ENCODE assay signal across 1 cellular context in the genomic region with DNA sequence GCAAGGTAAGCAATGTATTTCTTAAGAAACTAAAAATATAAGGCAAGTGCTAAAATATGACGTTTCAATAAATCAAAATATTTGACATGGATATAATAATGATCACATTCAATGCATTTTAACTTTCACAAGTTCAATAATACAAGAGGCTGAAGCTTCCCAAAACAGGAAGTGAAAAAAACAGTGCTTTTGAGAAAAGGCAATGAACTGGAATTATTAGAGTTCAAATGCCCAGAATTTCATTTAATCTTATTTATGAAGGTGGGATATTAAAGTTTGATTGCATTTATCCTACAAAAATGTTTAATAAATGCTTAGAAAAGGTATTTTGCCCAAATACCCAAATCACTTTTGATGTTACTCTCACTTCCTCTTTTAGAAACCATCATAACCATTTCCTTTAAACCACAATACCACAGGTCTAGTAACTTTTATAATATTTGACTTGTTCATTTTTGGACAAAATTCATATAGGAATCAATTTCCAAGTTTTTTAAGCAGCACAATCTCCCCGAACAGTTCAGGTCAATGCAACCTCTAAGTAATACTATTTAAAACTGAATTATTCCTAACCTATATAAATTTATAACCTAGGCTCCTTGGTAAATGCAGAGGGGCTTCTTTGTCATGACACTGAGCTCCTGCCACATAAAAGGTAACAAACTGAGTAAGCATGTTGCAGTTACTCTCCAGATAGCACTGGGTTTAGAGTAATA.
TF ChIP-seq lines count a peak whose summit lies in the region.

No MANE protein-coding gene starts in this region.

TF ChIP-seq in K562, 482 proteins besides CTCF, POLR2A, EP300 and RAD21 (continued from another document and continues in another):
- TF ChIP-seq, protein P1, sequence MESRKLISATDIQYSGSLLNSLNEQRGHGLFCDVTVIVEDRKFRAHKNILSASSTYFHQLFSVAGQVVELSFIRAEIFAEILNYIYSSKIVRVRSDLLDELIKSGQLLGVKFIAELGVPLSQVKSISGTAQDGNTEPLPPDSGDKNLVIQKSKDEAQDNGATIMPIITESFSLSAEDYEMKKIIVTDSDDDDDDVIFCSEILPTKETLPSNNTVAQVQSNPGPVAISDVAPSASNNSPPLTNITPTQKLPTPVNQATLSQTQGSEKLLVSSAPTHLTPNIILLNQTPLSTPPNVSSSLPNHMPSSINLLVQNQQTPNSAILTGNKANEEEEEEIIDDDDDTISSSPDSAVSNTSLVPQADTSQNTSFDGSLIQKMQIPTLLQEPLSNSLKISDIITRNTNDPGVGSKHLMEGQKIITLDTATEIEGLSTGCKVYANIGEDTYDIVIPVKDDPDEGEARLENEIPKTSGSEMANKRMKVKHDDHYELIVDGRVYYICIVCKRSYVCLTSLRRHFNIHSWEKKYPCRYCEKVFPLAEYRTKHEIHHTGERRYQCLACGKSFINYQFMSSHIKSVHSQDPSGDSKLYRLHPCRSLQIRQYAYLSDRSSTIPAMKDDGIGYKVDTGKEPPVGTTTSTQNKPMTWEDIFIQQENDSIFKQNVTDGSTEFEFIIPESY (CRISPR knock-in tag; IDR thresholded peaks at IDR 0.05) = no peak
- TF ChIP-seq NCOA1 (IDR thresholded peaks at IDR 0.05; ENCODE audit: low read depth) = no peak
- no peak for TF ChIP-seq FOSL1 (tag; conservative IDR thresholded peaks at IDR 0.05)
- TF ChIP-seq MCM2 (IDR thresholded peaks at IDR 0.05; ENCODE audit: low read depth) = no peak
- TF ChIP-seq SMARCB1 (IDR thresholded peaks at IDR 0.05; ENCODE audit: insufficient read length, low read depth) = peak; percentile 89
- no peak for TF ChIP-seq NUFIP1 (IDR thresholded peaks at IDR 0.05; ENCODE audit: partially characterized antibody)
- TF ChIP-seq POLR2H (tag; IDR thresholded peaks at IDR 0.05; ENCODE audit: low read depth) = peak; percentile 26; the same call in 1 of the 2 replicates
- TF ChIP-seq, protein P2, sequence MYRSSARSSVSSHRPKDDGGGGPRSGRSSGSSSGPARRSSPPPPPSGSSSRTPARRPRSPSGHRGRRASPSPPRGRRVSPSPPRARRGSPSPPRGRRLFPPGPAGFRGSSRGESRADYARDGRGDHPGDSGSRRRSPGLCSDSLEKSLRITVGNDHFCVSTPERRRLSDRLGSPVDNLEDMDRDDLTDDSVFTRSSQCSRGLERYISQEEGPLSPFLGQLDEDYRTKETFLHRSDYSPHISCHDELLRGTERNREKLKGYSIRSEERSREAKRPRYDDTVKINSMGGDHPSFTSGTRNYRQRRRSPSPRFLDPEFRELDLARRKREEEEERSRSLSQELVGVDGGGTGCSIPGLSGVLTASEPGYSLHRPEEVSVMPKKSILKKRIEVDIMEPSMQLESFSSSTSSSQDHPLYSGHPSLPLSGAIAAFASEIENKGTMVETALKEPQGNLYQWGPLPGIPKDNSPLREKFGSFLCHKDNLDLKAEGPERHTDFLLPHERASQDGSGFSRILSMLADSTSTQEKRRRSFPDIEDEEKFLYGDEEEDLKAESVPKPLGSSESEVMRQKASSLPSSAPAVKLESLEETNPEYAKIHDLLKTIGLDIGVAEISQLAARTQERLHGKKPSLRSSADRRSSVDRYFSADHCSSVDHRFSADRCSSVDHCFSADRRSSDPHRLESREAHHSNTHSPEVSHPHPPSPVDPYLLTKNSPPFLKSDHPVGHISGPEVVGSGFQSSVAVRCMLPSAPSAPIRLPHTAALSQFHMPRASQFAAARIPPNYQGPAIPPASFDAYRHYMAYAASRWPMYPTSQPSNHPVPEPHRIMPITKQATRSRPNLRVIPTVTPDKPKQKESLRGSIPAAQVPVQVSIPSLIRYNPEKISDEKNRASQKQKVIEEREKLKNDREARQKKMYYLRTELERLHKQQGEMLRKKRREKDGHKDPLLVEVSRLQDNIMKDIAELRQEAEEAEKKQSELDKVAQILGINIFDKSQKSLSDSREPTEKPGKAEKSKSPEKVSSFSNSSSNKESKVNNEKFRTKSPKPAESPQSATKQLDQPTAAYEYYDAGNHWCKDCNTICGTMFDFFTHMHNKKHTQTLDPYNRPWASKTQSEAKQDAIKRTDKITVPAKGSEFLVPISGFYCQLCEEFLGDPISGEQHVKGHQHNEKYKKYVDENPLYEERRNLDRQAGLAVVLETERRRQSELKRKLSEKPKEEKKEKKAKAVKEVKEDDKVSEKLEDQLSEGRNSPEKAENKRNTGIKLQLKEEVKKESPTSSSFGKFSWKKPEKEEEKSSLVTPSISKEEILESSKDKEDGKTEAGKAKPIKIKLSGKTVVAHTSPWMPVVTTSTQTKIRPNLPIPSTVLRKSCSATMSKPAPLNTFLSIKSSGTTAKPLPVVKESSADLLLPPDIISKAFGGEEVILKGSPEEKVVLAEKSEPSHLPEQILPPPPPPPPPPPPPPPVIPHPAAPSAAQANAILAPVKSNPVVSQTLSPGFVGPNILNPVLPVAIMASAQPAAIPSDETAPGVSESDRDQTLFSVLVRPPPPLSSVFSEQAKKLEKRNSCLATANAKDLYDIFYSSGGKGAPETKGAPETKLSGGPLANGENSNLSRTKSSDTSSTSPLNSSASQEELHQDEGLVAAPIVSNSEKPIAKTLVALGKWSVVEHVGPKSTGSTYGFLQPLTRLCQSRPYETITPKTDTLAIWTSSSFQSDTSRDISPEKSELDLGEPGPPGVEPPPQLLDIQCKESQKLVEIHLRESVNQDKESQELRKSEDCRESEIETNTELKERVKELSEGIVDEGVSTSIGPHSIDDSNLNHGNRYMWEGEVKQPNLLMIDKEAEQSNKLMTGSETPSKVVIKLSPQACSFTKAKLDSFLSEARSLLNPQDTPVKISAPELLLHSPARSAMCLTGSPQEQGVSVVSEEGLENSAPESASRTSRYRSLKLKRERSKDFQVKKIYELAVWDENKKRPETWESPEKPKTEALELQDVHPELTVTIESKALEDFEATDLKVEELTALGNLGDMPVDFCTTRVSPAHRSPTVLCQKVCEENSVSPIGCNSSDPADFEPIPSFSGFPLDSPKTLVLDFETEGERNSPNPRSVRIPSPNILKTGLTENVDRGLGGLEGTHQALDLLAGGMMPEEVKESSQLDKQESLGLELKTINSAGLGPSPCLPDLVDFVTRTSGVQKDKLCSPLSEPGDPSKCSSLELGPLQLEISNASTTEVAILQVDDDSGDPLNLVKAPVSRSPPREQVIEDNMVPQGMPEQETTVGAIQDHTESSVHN (IDR thresholded peaks at IDR 0.05; ENCODE audit: borderline replicate concordance in 1 of 2, low read depth in 1 of 2) = no peak
- 0 out of 2 replicates have a peak, but pooled peaks have one; percentile 13 for TF ChIP-seq ZZZ3 (IDR thresholded peaks at IDR 0.05)
- TF ChIP-seq IFI16 (CRISPR knock-in tag; IDR thresholded peaks at IDR 0.05) = no peak
- no peak for TF ChIP-seq DIDO1 (tag; IDR thresholded peaks at IDR 0.05; ENCODE audit: low read depth)
- no peak for TF ChIP-seq TOE1 (IDR thresholded peaks at IDR 0.05; ENCODE audit: borderline replicate concordance)
- no peak for TF ChIP-seq TOE1 (CRISPR knock-in tag; IDR thresholded peaks at IDR 0.05; ENCODE audit: borderline replicate concordance, low read depth)
- no peak for TF ChIP-seq ZNF274 (IDR thresholded peaks at IDR 0.05; ENCODE audit: borderline replicate concordance, low read depth, low read length)
- no peak for TF ChIP-seq ZNF384 (IDR thresholded peaks at IDR 0.05; ENCODE audit: low read depth, low read length)
- TF ChIP-seq KLF10 (CRISPR knock-in tag; IDR thresholded peaks at IDR 0.05) = no peak
- TF ChIP-seq, protein P3, sequence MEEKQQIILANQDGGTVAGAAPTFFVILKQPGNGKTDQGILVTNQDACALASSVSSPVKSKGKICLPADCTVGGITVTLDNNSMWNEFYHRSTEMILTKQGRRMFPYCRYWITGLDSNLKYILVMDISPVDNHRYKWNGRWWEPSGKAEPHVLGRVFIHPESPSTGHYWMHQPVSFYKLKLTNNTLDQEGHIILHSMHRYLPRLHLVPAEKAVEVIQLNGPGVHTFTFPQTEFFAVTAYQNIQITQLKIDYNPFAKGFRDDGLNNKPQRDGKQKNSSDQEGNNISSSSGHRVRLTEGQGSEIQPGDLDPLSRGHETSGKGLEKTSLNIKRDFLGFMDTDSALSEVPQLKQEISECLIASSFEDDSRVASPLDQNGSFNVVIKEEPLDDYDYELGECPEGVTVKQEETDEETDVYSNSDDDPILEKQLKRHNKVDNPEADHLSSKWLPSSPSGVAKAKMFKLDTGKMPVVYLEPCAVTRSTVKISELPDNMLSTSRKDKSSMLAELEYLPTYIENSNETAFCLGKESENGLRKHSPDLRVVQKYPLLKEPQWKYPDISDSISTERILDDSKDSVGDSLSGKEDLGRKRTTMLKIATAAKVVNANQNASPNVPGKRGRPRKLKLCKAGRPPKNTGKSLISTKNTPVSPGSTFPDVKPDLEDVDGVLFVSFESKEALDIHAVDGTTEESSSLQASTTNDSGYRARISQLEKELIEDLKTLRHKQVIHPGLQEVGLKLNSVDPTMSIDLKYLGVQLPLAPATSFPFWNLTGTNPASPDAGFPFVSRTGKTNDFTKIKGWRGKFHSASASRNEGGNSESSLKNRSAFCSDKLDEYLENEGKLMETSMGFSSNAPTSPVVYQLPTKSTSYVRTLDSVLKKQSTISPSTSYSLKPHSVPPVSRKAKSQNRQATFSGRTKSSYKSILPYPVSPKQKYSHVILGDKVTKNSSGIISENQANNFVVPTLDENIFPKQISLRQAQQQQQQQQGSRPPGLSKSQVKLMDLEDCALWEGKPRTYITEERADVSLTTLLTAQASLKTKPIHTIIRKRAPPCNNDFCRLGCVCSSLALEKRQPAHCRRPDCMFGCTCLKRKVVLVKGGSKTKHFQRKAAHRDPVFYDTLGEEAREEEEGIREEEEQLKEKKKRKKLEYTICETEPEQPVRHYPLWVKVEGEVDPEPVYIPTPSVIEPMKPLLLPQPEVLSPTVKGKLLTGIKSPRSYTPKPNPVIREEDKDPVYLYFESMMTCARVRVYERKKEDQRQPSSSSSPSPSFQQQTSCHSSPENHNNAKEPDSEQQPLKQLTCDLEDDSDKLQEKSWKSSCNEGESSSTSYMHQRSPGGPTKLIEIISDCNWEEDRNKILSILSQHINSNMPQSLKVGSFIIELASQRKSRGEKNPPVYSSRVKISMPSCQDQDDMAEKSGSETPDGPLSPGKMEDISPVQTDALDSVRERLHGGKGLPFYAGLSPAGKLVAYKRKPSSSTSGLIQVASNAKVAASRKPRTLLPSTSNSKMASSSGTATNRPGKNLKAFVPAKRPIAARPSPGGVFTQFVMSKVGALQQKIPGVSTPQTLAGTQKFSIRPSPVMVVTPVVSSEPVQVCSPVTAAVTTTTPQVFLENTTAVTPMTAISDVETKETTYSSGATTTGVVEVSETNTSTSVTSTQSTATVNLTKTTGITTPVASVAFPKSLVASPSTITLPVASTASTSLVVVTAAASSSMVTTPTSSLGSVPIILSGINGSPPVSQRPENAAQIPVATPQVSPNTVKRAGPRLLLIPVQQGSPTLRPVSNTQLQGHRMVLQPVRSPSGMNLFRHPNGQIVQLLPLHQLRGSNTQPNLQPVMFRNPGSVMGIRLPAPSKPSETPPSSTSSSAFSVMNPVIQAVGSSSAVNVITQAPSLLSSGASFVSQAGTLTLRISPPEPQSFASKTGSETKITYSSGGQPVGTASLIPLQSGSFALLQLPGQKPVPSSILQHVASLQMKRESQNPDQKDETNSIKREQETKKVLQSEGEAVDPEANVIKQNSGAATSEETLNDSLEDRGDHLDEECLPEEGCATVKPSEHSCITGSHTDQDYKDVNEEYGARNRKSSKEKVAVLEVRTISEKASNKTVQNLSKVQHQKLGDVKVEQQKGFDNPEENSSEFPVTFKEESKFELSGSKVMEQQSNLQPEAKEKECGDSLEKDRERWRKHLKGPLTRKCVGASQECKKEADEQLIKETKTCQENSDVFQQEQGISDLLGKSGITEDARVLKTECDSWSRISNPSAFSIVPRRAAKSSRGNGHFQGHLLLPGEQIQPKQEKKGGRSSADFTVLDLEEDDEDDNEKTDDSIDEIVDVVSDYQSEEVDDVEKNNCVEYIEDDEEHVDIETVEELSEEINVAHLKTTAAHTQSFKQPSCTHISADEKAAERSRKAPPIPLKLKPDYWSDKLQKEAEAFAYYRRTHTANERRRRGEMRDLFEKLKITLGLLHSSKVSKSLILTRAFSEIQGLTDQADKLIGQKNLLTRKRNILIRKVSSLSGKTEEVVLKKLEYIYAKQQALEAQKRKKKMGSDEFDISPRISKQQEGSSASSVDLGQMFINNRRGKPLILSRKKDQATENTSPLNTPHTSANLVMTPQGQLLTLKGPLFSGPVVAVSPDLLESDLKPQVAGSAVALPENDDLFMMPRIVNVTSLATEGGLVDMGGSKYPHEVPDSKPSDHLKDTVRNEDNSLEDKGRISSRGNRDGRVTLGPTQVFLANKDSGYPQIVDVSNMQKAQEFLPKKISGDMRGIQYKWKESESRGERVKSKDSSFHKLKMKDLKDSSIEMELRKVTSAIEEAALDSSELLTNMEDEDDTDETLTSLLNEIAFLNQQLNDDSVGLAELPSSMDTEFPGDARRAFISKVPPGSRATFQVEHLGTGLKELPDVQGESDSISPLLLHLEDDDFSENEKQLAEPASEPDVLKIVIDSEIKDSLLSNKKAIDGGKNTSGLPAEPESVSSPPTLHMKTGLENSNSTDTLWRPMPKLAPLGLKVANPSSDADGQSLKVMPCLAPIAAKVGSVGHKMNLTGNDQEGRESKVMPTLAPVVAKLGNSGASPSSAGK (IDR thresholded peaks at IDR 0.05) = no peak
- no peak for TF ChIP-seq GTF2F1 (IDR thresholded peaks at IDR 0.05; ENCODE audit: low read depth, low read length)
- TF ChIP-seq, protein P4, sequence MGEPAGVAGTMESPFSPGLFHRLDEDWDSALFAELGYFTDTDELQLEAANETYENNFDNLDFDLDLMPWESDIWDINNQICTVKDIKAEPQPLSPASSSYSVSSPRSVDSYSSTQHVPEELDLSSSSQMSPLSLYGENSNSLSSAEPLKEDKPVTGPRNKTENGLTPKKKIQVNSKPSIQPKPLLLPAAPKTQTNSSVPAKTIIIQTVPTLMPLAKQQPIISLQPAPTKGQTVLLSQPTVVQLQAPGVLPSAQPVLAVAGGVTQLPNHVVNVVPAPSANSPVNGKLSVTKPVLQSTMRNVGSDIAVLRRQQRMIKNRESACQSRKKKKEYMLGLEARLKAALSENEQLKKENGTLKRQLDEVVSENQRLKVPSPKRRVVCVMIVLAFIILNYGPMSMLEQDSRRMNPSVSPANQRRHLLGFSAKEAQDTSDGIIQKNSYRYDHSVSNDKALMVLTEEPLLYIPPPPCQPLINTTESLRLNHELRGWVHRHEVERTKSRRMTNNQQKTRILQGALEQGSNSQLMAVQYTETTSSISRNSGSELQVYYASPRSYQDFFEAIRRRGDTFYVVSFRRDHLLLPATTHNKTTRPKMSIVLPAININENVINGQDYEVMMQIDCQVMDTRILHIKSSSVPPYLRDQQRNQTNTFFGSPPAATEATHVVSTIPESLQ (CRISPR knock-in tag; IDR thresholded peaks at IDR 0.05) = no peak
- TF ChIP-seq EWSR1 (IDR thresholded peaks at IDR 0.05; ENCODE audit: borderline replicate concordance, low read depth, partially characterized antibody) = no peak
- TF ChIP-seq MEIS2 (IDR thresholded peaks at IDR 0.05; ENCODE audit: partially characterized antibody) = peak; percentile 42
- TF ChIP-seq, protein P5, sequence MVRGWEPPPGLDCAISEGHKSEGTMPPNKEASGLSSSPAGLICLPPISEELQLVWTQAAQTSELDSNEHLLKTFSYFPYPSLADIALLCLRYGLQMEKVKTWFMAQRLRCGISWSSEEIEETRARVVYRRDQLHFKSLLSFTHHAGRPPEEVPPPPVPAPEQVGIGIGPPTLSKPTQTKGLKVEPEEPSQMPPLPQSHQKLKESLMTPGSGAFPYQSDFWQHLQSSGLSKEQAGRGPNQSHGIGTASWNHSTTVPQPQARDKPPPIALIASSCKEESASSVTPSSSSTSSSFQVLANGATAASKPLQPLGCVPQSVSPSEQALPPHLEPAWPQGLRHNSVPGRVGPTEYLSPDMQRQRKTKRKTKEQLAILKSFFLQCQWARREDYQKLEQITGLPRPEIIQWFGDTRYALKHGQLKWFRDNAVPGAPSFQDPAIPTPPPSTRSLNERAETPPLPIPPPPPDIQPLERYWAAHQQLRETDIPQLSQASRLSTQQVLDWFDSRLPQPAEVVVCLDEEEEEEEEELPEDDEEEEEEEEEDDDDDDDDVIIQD (CRISPR knock-in tag; IDR thresholded peaks at IDR 0.05) = no peak
